ENCODE assay signal across 29 cellular contexts in the genomic region with DNA sequence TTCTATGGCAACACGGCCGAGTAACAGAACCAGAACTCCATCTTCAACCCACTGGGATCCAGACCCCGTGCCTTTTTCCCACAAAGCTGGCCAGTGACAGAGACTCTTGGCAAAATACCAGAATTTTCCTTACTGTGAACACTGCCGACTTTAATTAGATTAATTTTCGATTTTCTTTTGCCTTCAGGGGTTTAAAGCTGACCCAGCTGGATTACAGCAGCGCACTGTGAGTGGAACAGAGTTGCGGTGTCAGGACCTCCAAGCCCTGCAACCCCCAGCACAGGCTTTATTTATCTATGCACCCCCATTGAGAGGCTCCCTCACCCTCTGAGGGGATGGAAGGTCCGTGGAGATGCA. TPM values are rescaled to one million over a fixed set of nuclear protein-coding genes. Genes with fewer than 3 reads are reported as not detected.
DNase-seq lines count a peak whose midpoint lies in the region; FAIRE-seq and TF ChIP-seq lines count a peak whose summit lies in the region.
"Had no signal": no experiment of that assay in that cellular context is flagged by ENCODE, and none has a peak within 500 bp of the region (broad histone marks: within the 10 kb centered on the region; RNA-seq: fewer than 3 reads in every experiment).

No MANE protein-coding gene starts in this region.

- no peak overlapping the region for H4K91ac ChIP-seq in H1 (replicated peaks; ENCODE audit: insufficient read length, low read length)

- H2AK5ac ChIP-seq in H1 (ENCODE audit: low read depth, low read length) = no peak overlapping the region

- H3K23me2 ChIP-seq in H1 (ENCODE audit: low read depth, low read length) = no peaks in the 10 kb centered on the region

- H3K9ac ChIP-seq in H1 (replicated peaks in 1 of 4; ENCODE audit: extremely low read depth in 1 of 4, low read depth in 3 of 4, low read length in 3 of 4) = no peak overlapping the region
- no peak overlapping the region for H3K9ac ChIP-seq in neural progenitor cell
- H3K9ac ChIP-seq: BLaER1, KMS-11 had no signal

- TF ChIP-seq CTCF in H1 (IDR thresholded peaks at IDR 0.05; ENCODE audit: control extremely low read depth in 1 of 3, insufficient read depth in 1 of 3, low read depth in 1 of 3, low read length in 3 of 3) = no peak
- TF ChIP-seq CTCF in neural progenitor cell (IDR thresholded peaks at IDR 0.05) = no peak
- no peak for TF ChIP-seq CTCF in type B pancreatic cell (conservative IDR thresholded peaks at IDR 0.05)
- no peak for TF ChIP-seq CTCF in ascending aorta (IDR thresholded peaks at IDR 0.05)

- H3K9me3 ChIP-seq in H1 (ENCODE audit: insufficient read depth in 2 of 2, low read depth in 1 of 2, low read length in 1 of 2) = 0 out of 4 replicates have a peak, but pooled peaks cover 0 to 5% of the 10 kb centered on the region in 2 experiments
- H3K9me3 ChIP-seq in neural progenitor cell (ENCODE audit: low read depth) = no peaks in the 10 kb centered on the region
- no peaks in the 10 kb centered on the region for H3K9me3 ChIP-seq in ascending aorta
- H3K9me3 ChIP-seq: esophagus squamous epithelium, gastroesophageal sphincter, mucosa of descending colon, prostate gland, SJSA1 had no signal

- H3K36me3 Mint-ChIP-seq in neural progenitor cell = peaks cover 8% of the 10 kb centered on the region
- peaks cover 12% of the 10 kb centered on the region for H3K36me3 Mint-ChIP-seq in type B pancreatic cell
- H3K36me3 Mint-ChIP-seq: activated naive CD8-positive, alpha-beta T cell treated with anti-CD3 and anti-CD28 coated beads, Interleukin-2, amount 10 ng/mL, durations not matched to agents 7 days and 5 days had no signal

- no peak overlapping the region for H2BK120ac ChIP-seq in H1 (replicated peaks; ENCODE audit: low read depth, low read length)

- H3K4ac ChIP-seq in H1 (replicated peaks; ENCODE audit: insufficient read length, low read depth, low read length) = no peak overlapping the region

- H3K27ac Mint-ChIP-seq in neural progenitor cell = no peak overlapping the region
- peak overlapping the region; percentile 55 for H3K27ac Mint-ChIP-seq in type B pancreatic cell
- H3K27ac Mint-ChIP-seq: activated CD4-positive, alpha-beta memory T cell treated with anti-CD3 and anti-CD28 coated beads, Interleukin-2, amount 10 ng/mL, durations not matched to agents 7 days and 5 days; activated naive CD8-positive, alpha-beta T cell treated with anti-CD3 and anti-CD28 coated beads, Interleukin-2, amount 10 ng/mL, durations not matched to agents 7 days and 5 days; immature natural killer cell; nephron progenitor cell had no signal

- no peak overlapping the region for H2BK20ac ChIP-seq in H1 (ENCODE audit: low read length)

- H3K56ac ChIP-seq in H1 (replicated peaks; ENCODE audit: insufficient read length, low read depth, low read length) = no peak overlapping the region

- no peak for TF ChIP-seq EP300 in H1 (IDR thresholded peaks at IDR 0.05; ENCODE audit: borderline replicate concordance in 1 of 2, low read depth in 2 of 2, low read length in 2 of 2)

- no peaks in the 10 kb centered on the region for H3K27me3 ChIP-seq in H1 (replicated peaks in 1 of 4; ENCODE audit: control insufficient read depth in 3 of 4, extremely low read depth in 1 of 4, insufficient read depth in 3 of 4, low read length in 3 of 4)
- H3K27me3 ChIP-seq in neural progenitor cell = no peaks in the 10 kb centered on the region
- H3K27me3 ChIP-seq in ascending aorta = no peaks in the 10 kb centered on the region
- H3K27me3 ChIP-seq: BLaER1, esophagus squamous epithelium, gastroesophageal sphincter, SJSA1 had no signal

- H3K4me2 ChIP-seq in H1 (ENCODE audit: insufficient read depth in 1 of 2, low read depth in 2 of 2, low read length in 2 of 2) (no peak overlapping the region), neural progenitor cell (peak overlapping the region; percentile 46)
- H3K4me2 ChIP-seq: A549, BLaER1, KMS-11 had no signal

- H3K4me1 Mint-ChIP-seq in neural progenitor cell = peaks cover 29% of the 10 kb centered on the region
- H3K4me1 Mint-ChIP-seq in type B pancreatic cell (ENCODE audit: unreplicated experiment) = peaks cover 43% of the 10 kb centered on the region
- H3K4me1 Mint-ChIP-seq: activated CD4-positive, alpha-beta memory T cell treated with anti-CD3 and anti-CD28 coated beads, Interleukin-2, amount 10 ng/mL, durations not matched to agents 7 days and 5 days; activated naive CD8-positive, alpha-beta T cell treated with anti-CD3 and anti-CD28 coated beads, Interleukin-2, amount 10 ng/mL, durations not matched to agents 7 days and 5 days; immature natural killer cell had no signal

- FAIRE-seq in H1 (lab: Jason Lieb, UNC) = no peak
- FAIRE-seq: A549, GM12892, H54, HTR-8/SVneo had no signal

- WGBS in H1 (ENCODE audit: extremely low coverage in 1 of 2, insufficient coverage in 1 of 2, insufficient read length in 1 of 2, insufficient replicate concordance in 2 of 2, low coverage in 1 of 2, low lambda C conversion rate in 2 of 2, missing lambda C conversion rate in 1 of 2), 2 experiments = 87% methylated on average over 8 of the region's 8 CpGs; no CpG with 5 or more reads in 1 of the 2 experiments

- peaks cover 0 to 7% of the 10 kb centered on the region in 2 experiments; a peak in 1 of 4 replicates for H3K79me2 ChIP-seq in H1 (ENCODE audit: control insufficient read depth in 1 of 2, insufficient read depth in 2 of 2, low read length in 2 of 2)
- H3K79me2 ChIP-seq in neural progenitor cell (ENCODE audit: low read depth) = peaks cover 5% of the 10 kb centered on the region

- no peak overlapping the region for H2BK15ac ChIP-seq in H1 (ENCODE audit: low read length)

- H3K4me1 ChIP-seq in H1 (replicated peaks in 1 of 4; ENCODE audit: control insufficient read depth in 3 of 4, insufficient read depth in 4 of 4, low read length in 3 of 4) = peaks cover 0 to 7% (median 3%) of the 10 kb centered on the region in 4 experiments; a peak in 5 of 7 replicates
- peaks cover 32% of the 10 kb centered on the region for H3K4me1 ChIP-seq in neural progenitor cell
- H3K4me1 ChIP-seq in ascending aorta = peaks cover 6 to 29% of the 10 kb centered on the region in 2 donors
- H3K4me1 ChIP-seq: A549, prostate gland had no signal

- H3K36me3 ChIP-seq in H1 (ENCODE audit: control insufficient read depth in 2 of 4, insufficient read depth in 4 of 4, low read length in 3 of 4) = no peaks in the 10 kb centered on the region; a peak in 1 of 8 replicates
- H3K36me3 ChIP-seq in neural progenitor cell = no peaks in the 10 kb centered on the region
- no peaks in the 10 kb centered on the region for H3K36me3 ChIP-seq in ascending aorta
- H3K36me3 ChIP-seq: prostate gland had no signal

- H3K27ac ChIP-seq in H1 (ENCODE audit: low read depth, low read length) (no peak overlapping the region), neural progenitor cell (no peak overlapping the region), ascending aorta (no peak overlapping the region)
- H3K27ac ChIP-seq: A549, BLaER1, KMS-11, prostate gland, SJSA1 had no signal

- no peak overlapping the region for H4K8ac ChIP-seq in H1 (ENCODE audit: extremely low read depth, insufficient read depth, low read length)

- H4K5ac ChIP-seq in H1 (ENCODE audit: insufficient read length, low read depth, low read length) = no peak overlapping the region

- POLR2A ChIA-PET in H1 (lab: Charles Lee; ENCODE audit: partially characterized antibody) = no interaction called here

- no peak overlapping the region for H3K18ac ChIP-seq in H1 (ENCODE audit: extremely low read depth, low read length)

- H3K4me3 Mint-ChIP-seq in neural progenitor cell (no peak overlapping the region), type B pancreatic cell (no peak overlapping the region)
- H3K4me3 Mint-ChIP-seq: activated CD4-positive, alpha-beta memory T cell treated with anti-CD3 and anti-CD28 coated beads, Interleukin-2, amount 10 ng/mL, durations not matched to agents 7 days and 5 days; activated naive CD8-positive, alpha-beta T cell treated with anti-CD3 and anti-CD28 coated beads, Interleukin-2, amount 10 ng/mL, durations not matched to agents 7 days and 5 days; immature natural killer cell; nephron progenitor cell had no signal

- H2BK5ac ChIP-seq in H1 (ENCODE audit: low read depth, low read length) = peak overlapping the region; percentile 18; the same call in 1 of the 2 replicates

- peaks cover 14% of the 10 kb centered on the region for H3K9me3 Mint-ChIP-seq in neural progenitor cell
- no peaks in the 10 kb centered on the region for H3K9me3 Mint-ChIP-seq in type B pancreatic cell
- H3K9me3 Mint-ChIP-seq: activated CD4-positive, alpha-beta memory T cell treated with anti-CD3 and anti-CD28 coated beads, Interleukin-2, amount 10 ng/mL, durations not matched to agents 7 days and 5 days had no signal

- intact Hi-C loops in ascending aorta (cut with DNase I) = no loop called here

- H3K14ac ChIP-seq in H1 (ENCODE audit: insufficient read length) = no peak overlapping the region

- H4K20me1 ChIP-seq in H1 (replicated peaks in 1 of 2; ENCODE audit: control insufficient read depth in 1 of 2, insufficient read depth in 2 of 2, low read length in 2 of 2) (peaks cover 4 to 7% of the 10 kb centered on the region in 2 experiments), neural progenitor cell (ENCODE audit: low read depth) (peaks cover 8% of the 10 kb centered on the region)

- H3K79me1 ChIP-seq in H1 (ENCODE audit: low read depth, low read length) = peaks cover 3% of the 10 kb centered on the region; the same call in 1 of the 2 replicates

- CTCF ChIA-PET in H1 (lab: Charles Lee; ENCODE audit: partially characterized antibody) = interaction anchor here (0.6 to 2.6 kb wide), 4 partner anchors 12 to 37 kb away, joined by 3 to 7 read pairs (median 4); no protein-coding TSS in a partner anchor

- H2AFZ ChIP-seq in H1 (ENCODE audit: low read length) (no peak overlapping the region), neural progenitor cell (replicated peaks) (no peak overlapping the region)

- no peak for TF ChIP-seq RAD21 in H1 (IDR thresholded peaks at IDR 0.05 in 1 of 2, conservative IDR thresholded peaks at IDR 0.05 in 1 of 2; ENCODE audit: low read depth in 2 of 2, low read length in 2 of 2)

- no peak for TF ChIP-seq POLR2A in H1 (IDR thresholded peaks at IDR 0.05; ENCODE audit: control extremely low read depth in 1 of 2, low read depth in 2 of 2, low read length in 2 of 2)

- H3K4me3 ChIP-seq in H1 (ENCODE audit: extremely low read depth in 1 of 4, insufficient read depth in 2 of 4, low read depth in 3 of 4, low read length in 4 of 4) (no peak overlapping the region), neural progenitor cell (no peak overlapping the region), ascending aorta (no peak overlapping the region)
- H3K4me3 ChIP-seq: A549, BLaER1, esophagus squamous epithelium, gastroesophageal sphincter, mucosa of descending colon, prostate gland, SJSA1 had no signal

- peaks cover 2% of the 10 kb centered on the region for H3K27me3 Mint-ChIP-seq in neural progenitor cell (ENCODE audit: insufficient read depth, low read depth)
- H3K27me3 Mint-ChIP-seq in type B pancreatic cell = no peaks in the 10 kb centered on the region
- H3K27me3 Mint-ChIP-seq: activated CD4-positive, alpha-beta memory T cell treated with anti-CD3 and anti-CD28 coated beads, Interleukin-2, amount 10 ng/mL, durations not matched to agents 7 days and 5 days had no signal

- H3F3A ChIP-seq in neural progenitor cell (ENCODE audit: low read depth) = no peaks in the 10 kb centered on the region

- DNase-seq in NCI-H82 (lab: John Stamatoyannopoulos, UW) (peak; percentile 53), NCI-H82 treated with DMSO at 0.1 percent for 48 hours (lab: John Stamatoyannopoulos, UW; ENCODE audit: unreplicated experiment) (no peak), H1 (ENCODE audit: low read depth in 1 of 2, low spot score in 2 of 2) (no peak), neural progenitor cell (ENCODE audit: low spot score) (no peak), type B pancreatic cell (ENCODE audit: extremely low spot score, unreplicated experiment) (no peak), ascending aorta (ENCODE audit: low spot score in 2 of 2) (no peak), SHP77 treated with DMSO at 0.1 percent for 48 hours (lab: John Stamatoyannopoulos, UW) (no peak), Ammon's horn (ENCODE audit: low spot score) (no peak)
- DNase-seq: activated CD4-positive, alpha-beta memory T cell treated with anti-CD3 and anti-CD28 coated beads, Interleukin-2, amount 10 ng/mL, durations not matched to agents 7 days and 5 days; activated CD4-positive, CD25-positive, alpha-beta regulatory T cell treated with anti-CD3 and anti-CD28 coated beads, Interleukin-2, amount 50 U/mL, for 72 hours; activated effector memory CD4-positive, alpha-beta T cell treated with Interleukin-2 at 50 U/mL for 16 hours; activated naive CD8-positive, alpha-beta T cell treated with anti-CD3 and anti-CD28 coated beads, Interleukin-2, amount 10 ng/mL, durations not matched to agents 7 days and 5 days; effector memory CD4-positive, alpha-beta T cell; esophagus squamous epithelium; immature natural killer cell; mucosa of descending colon; MV-4-11; NCI-H187; NCI-H345; nephron progenitor cell had no signal

- no peak overlapping the region for H3K23ac ChIP-seq in H1 (ENCODE audit: insufficient read length)

- no peak overlapping the region for H2BK12ac ChIP-seq in H1 (ENCODE audit: low read depth, low read length)

RNA-seq across cellular contexts. Expression of gene CTIF, which starts 36.4 kb away (rescaled TPM):
- 17.8 and 22.0 TPM in 2 replicates for total RNA-seq in H1 (2021; fragmentation: NEBNext Ultra II Directional; extraction: Animal tissue kit (Norgen Biotek cat#: 25700))
- 9.0 and 9.3 TPM in 2 replicates for polyA plus RNA-seq in H1 (2011; rRNA removed)
- 12.2 TPM for polyA plus RNA-seq in H1 (2011; cell fraction: cytosol; rRNA removed)
- 73.5 TPM for polyA plus RNA-seq in H1 (2011; cell fraction: nucleus; rRNA removed)
- 12.2 to 20.1 TPM (median 18.8 TPM) in 4 replicates for polyA plus RNA-seq in H1 (2012, experiment 1 of 2)
- polyA plus RNA-seq in H1 (2012, experiment 2 of 2) = 6.9 TPM
- polyA plus RNA-seq in H1 (2013, experiment 1 of 2) = 11.2 TPM
- polyA plus RNA-seq in H1 (2013, experiment 2 of 2) = 9.2 TPM
- 15.8 and 16.2 TPM in 2 replicates for polyA minus RNA-seq in H1 (2011; rRNA and poly(A)+ RNA removed)
- 11.4 TPM for polyA minus RNA-seq in H1 (2011; cell fraction: cytosol; rRNA and poly(A)+ RNA removed)
- 38.2 TPM for polyA minus RNA-seq in H1 (2011; cell fraction: nucleus; rRNA and poly(A)+ RNA removed)
- 14.7 and 17.6 TPM in 2 replicates for total RNA-seq in neural progenitor cell (ENCODE audit: low replicate concordance)
- total RNA-seq in type B pancreatic cell (ENCODE audit: low replicate concordance) = 37.9 and 48.5 TPM in 2 replicates
- 55.3 TPM for total RNA-seq in ascending aorta
